9 cellular contexts compared by ENCODE assay signal in genomic region chr2:10709290-10709939, GRCh38. TPM values are rescaled to one million over a fixed set of nuclear protein-coding genes. Genes with fewer than 3 reads are reported as not detected.
DNase-seq lines count a peak whose midpoint lies in the region; ATAC-seq, FAIRE-seq and TF ChIP-seq lines count a peak whose summit lies in the region.
"Had no signal": no experiment of that assay in that cellular context is flagged by ENCODE, and none has a peak within 500 bp of the region (broad histone marks: within the 10 kb centered on the region; RNA-seq: fewer than 3 reads in every experiment).

No MANE protein-coding gene starts in this region.

- no peaks in the 10 kb centered on the region; a peak in 1 of 5 replicates for H3K4me1 ChIP-seq in K562 (replicated peaks in 1 of 2; ENCODE audit: control insufficient read depth in 2 of 2, insufficient read depth in 2 of 2, low read length in 2 of 2)
- no peaks in the 10 kb centered on the region for H3K4me1 ChIP-seq in osteoblast (ENCODE audit: insufficient read depth, low read length)
- H3K4me1 ChIP-seq in esophagus squamous epithelium: no peaks in the 10 kb centered on the region
- H3K4me1 ChIP-seq: adrenal gland had no signal

- H4K20me1 ChIP-seq in K562 (replicated peaks; ENCODE audit: control insufficient read depth, insufficient read depth, low read length) (no peaks in the 10 kb centered on the region), osteoblast (ENCODE audit: insufficient read depth, low read length) (no peaks in the 10 kb centered on the region)

- no peaks in the 10 kb centered on the region for H3K9me3 ChIP-seq in K562 (replicated peaks; ENCODE audit: control insufficient read depth, insufficient read depth, low read depth, low read length)
- no peaks in the 10 kb centered on the region for H3K9me3 ChIP-seq in osteoblast (ENCODE audit: low read depth, low read length)
- no peaks in the 10 kb centered on the region for H3K9me3 ChIP-seq in esophagus squamous epithelium
- H3K9me3 ChIP-seq: adrenal gland had no signal

- 3% methylated on average over 7 of the region's 7 CpGs for WGBS in K562 (ENCODE audit: insufficient coverage, low coverage, missing lambda C conversion rate)
- 9 to 12% methylated on average over 5 of the region's 7 CpGs for WGBS in esophagus squamous epithelium, 2 donors

- TF ChIP-seq CTCF in GM12872 (IDR thresholded peaks at IDR 0.05; ENCODE audit: insufficient read depth, low read depth, low read length) (peak; percentile 53), K562 (IDR thresholded peaks at IDR 0.05 in 2 of 3, conservative IDR thresholded peaks at IDR 0.05 in 1 of 3; ENCODE audit: insufficient read depth in 2 of 3, low read depth in 1 of 3, low read length in 3 of 3) (peak; percentile 41 to 52 (median 48); a peak in 5 of 6 replicates), osteoblast (IDR thresholded peaks at IDR 0.05; ENCODE audit: extremely low read depth, low read depth, low read length) (peak; percentile 41), esophagus squamous epithelium (IDR thresholded peaks at IDR 0.05) (peak in 3 of 6 experiments; percentile 16 to 56 (median 24))

- no peak for TF ChIP-seq POLR2A in K562 (conservative IDR thresholded peaks at IDR 0.05)
- no peak for TF ChIP-seq POLR2A in esophagus squamous epithelium (IDR thresholded peaks at IDR 0.05)

- CTCF ChIA-PET in K562 (lab: Yijun Ruan, JAX; ENCODE audit: low intra/inter-chr PET ratio): no interaction called here

- H3K79me2 ChIP-seq in K562 (ENCODE audit: control insufficient read depth, insufficient read depth, low read length): no peaks in the 10 kb centered on the region
- H3K79me2 ChIP-seq in osteoblast (ENCODE audit: insufficient read depth, low read length): no peaks in the 10 kb centered on the region

- peaks cover 2% of the 10 kb centered on the region for H3K9me1 ChIP-seq in K562 (ENCODE audit: control insufficient read depth, insufficient read depth, low read length)

- H3K27me3 ChIP-seq in K562 (ENCODE audit: control insufficient read depth in 2 of 2, insufficient read depth in 2 of 2, low read length in 2 of 2) (peaks cover 22 to 61% of the 10 kb centered on the region in 2 experiments), osteoblast (ENCODE audit: insufficient read depth, low read length) (peaks cover 13% of the 10 kb centered on the region), esophagus squamous epithelium (peaks cover 0 to 72% (median 0%) of the 10 kb centered on the region in 4 donors)

- no peak for TF ChIP-seq EP300 in K562 (IDR thresholded peaks at IDR 0.05; ENCODE audit: low read length)

- H3K36me3 ChIP-seq in K562 (ENCODE audit: control insufficient read depth, insufficient read depth, low read length) (no peaks in the 10 kb centered on the region), osteoblast (ENCODE audit: insufficient read depth, low read length) (no peaks in the 10 kb centered on the region), esophagus squamous epithelium (no peaks in the 10 kb centered on the region)
- H3K36me3 ChIP-seq: adrenal gland had no signal

- H3K4me2 ChIP-seq in K562 (ENCODE audit: insufficient read depth, low read length) (no peak overlapping the region), osteoblast (ENCODE audit: insufficient read depth, low read length) (no peak overlapping the region)

- H3K4me3 ChIP-seq in K562: no peak overlapping the region
- no peak overlapping the region for H3K4me3 ChIP-seq in osteoblast (ENCODE audit: insufficient read depth, low read length)
- no peak overlapping the region for H3K4me3 ChIP-seq in esophagus squamous epithelium
- H3K4me3 ChIP-seq: adrenal gland had no signal

- BruUV-seq in K562 (replicated peaks; lab: Mats Ljungman, UMichigan): no TSS peak

- ATAC-seq in K562: peak; percentile 77
- ATAC-seq in HG02840 (IDR thresholded peaks at IDR 0.05; ENCODE audit: low FRiP score, unreplicated experiment): no peak
- no peak for ATAC-seq in HG02870 (IDR thresholded peaks at IDR 0.05; ENCODE audit: unreplicated experiment)

- DNase-seq in NCI-H2107 (lab: John Stamatoyannopoulos, UW) (peak; percentile 55), K562 (ENCODE audit: extremely low read depth in 1 of 4, low spot score in 3 of 4) (peak in 2 of 4 experiments; percentile 6 to 22), osteoblast (ENCODE audit: insufficient read length, low spot score, missing footprints) (no peak), esophagus squamous epithelium (lab: John Stamatoyannopoulos, UW) (no peak)
- no peak for DNase-seq in activated T-cell treated with anti-CD3 and anti-CD28 coated beads, Interleukin-2, amount 50 U/mL, for 1 hour

- TF ChIP-seq RAD21 in K562 (CRISPR knock-in tag; conservative IDR thresholded peaks at IDR 0.05 in 1 of 2, IDR thresholded peaks at IDR 0.05 in 1 of 2): peak in 1 of 2 experiments; percentile 61; a peak in 2 of 4 replicates

- H3K27ac ChIP-seq in K562 (ENCODE audit: extremely low read depth, low read depth, low read length) (no peak overlapping the region), osteoblast (ENCODE audit: low read depth, low read length) (no peak overlapping the region), esophagus squamous epithelium (no peak overlapping the region)
- H3K27ac ChIP-seq: adrenal gland had no signal

- intact Hi-C loops in K562 (cut with micrococcal nuclease): no loop called here
- intact Hi-C loops in esophagus squamous epithelium (cut with DNase I): no loop called here

- no peak overlapping the region for H3K9ac ChIP-seq in K562 (ENCODE audit: insufficient read depth in 1 of 2, low read depth in 2 of 2, low read length in 2 of 2)

- in situ Hi-C loops in K562 (cut with MboI): no loop called here

- H2AFZ ChIP-seq in K562 (ENCODE audit: low read depth, low read length) (no peak overlapping the region), osteoblast (ENCODE audit: low read length) (no peak overlapping the region)

- no peak for FAIRE-seq in K562 (lab: Jason Lieb, UNC)

- POLR2A ChIA-PET in K562 (lab: Yijun Ruan, JAX): interaction anchor here (1.0 kb wide), 1 partner anchor 9 kb away, joined by 5 read pairs; no protein-coding TSS in a partner anchor

TF ChIP-seq in K562, 482 proteins besides CTCF, POLR2A, EP300 and RAD21:
- TF ChIP-seq MCM7 (IDR thresholded peaks at IDR 0.05): no peak
- peak; percentile 58 for TF ChIP-seq ZNF263 (CRISPR knock-in tag; IDR thresholded peaks at IDR 0.05; ENCODE audit: borderline replicate concordance)
- TF ChIP-seq JUND (IDR thresholded peaks at IDR 0.05; ENCODE audit: borderline replicate concordance, low read depth, low read length): no peak
- no peak for TF ChIP-seq JUND (tag; IDR thresholded peaks at IDR 0.05; ENCODE audit: borderline replicate concordance, low read depth, low read length)

RNA-seq across cellular contexts. Expression of gene ATP6V1C2, which starts 12.0 kb away (rescaled TPM):
- 0.16 TPM in 1 of 2 replicates, not detected in the other for total RNA-seq in K562 (2011; cell fraction: chromatin; rRNA removed; ENCODE audit: low replicate concordance)
- total RNA-seq in K562 (2011; cell fraction: nucleolus; rRNA removed): not detected in 2 replicates
- not detected in 2 replicates for total RNA-seq in K562 (2011; cell fraction: nucleoplasm; rRNA removed)
- total RNA-seq in K562 (2014; rRNA removed) (not detected in 2 replicates), K562 (2014; rRNA removed; fragmentation: Illumina TruSeq; extraction: Trizol) (not detected in 2 replicates), K562 (2015; rRNA removed; fragmentation: Illumina TruSeq; extraction: Trizol) (not detected in 2 replicates), K562 (2021) (0.09 TPM in 1 of 2 replicates, not detected in the other), osteoblast (under 0.01 TPM in 2 replicates), esophagus squamous epithelium (10 to 100 TPM in 3 of 4 donors, 1 to 10 TPM in 1; 2.3 to 17.3 (median 10.6) TPM)
- polyA plus RNA-seq in K562 (2011; rRNA removed) (0.04 and 0.10 TPM in 2 replicates), K562 (2014; fragmentation: Illumina TruSeq; extraction: Trizol) (not detected in 2 replicates), K562 (2014; fragmentation: Nextera tagmentation; extraction: Ambion mirVana) (under 1 TPM; 0.28 to 0.31 TPM), K562 (2014; rRNA removed) (0.01 and 0.13 TPM in 2 replicates)
- polyA plus RNA-seq in K562 (2011; cell fraction: cytosol; rRNA removed): not detected in 2 replicates
- 0.17 and 0.27 TPM in 2 replicates for polyA plus RNA-seq in K562 (2011; cell fraction: nucleus; rRNA removed)
- 1.0 and 1.5 TPM in 2 replicates for polyA plus RNA-seq in K562 (2012)
- polyA minus RNA-seq in K562 (2011; rRNA and poly(A)+ RNA removed): not detected in 2 replicates
- polyA minus RNA-seq in K562 (2011; cell fraction: cytosol; rRNA and poly(A)+ RNA removed): 3.1 TPM in 1 of 2 replicates, not detected in the other
- 0.40 TPM in 1 of 2 replicates, not detected in the other for polyA minus RNA-seq in K562 (2011; cell fraction: nucleus; rRNA and poly(A)+ RNA removed)

RNA-seq across cellular contexts. Expression of gene NOL10, which starts 19.6 kb away (rescaled TPM):
- 64.7 and 95.6 TPM in 2 replicates for total RNA-seq in K562 (2011; cell fraction: chromatin; rRNA removed; ENCODE audit: low replicate concordance)
- 28.3 and 33.4 TPM in 2 replicates for total RNA-seq in K562 (2011; cell fraction: nucleolus; rRNA removed)
- total RNA-seq in K562 (2011; cell fraction: nucleoplasm; rRNA removed): 40.4 and 48.9 TPM in 2 replicates
- total RNA-seq in K562 (2014; rRNA removed) (44.0 and 46.7 TPM in 2 replicates), K562 (2014; rRNA removed; fragmentation: Illumina TruSeq; extraction: Trizol) (63.9 and 68.0 TPM in 2 replicates), K562 (2015; rRNA removed; fragmentation: Illumina TruSeq; extraction: Trizol) (55.6 and 60.0 TPM in 2 replicates), K562 (2021) (44.2 and 47.8 TPM in 2 replicates), osteoblast (39.1 and 46.3 TPM in 2 replicates), esophagus squamous epithelium (10 to 100 TPM; 14.5 to 34.3 (median 22.2) TPM)
- polyA plus RNA-seq in K562 (2011; rRNA removed) (39.2 and 51.0 TPM in 2 replicates), K562 (2014; fragmentation: Illumina TruSeq; extraction: Trizol) (53.0 and 59.4 TPM in 2 replicates), K562 (2014; fragmentation: Nextera tagmentation; extraction: Ambion mirVana) (10 to 100 TPM; 32.9 to 45.5 TPM), K562 (2014; rRNA removed) (35.4 and 42.2 TPM in 2 replicates)
- 12.6 and 22.4 TPM in 2 replicates for polyA plus RNA-seq in K562 (2011; cell fraction: cytosol; rRNA removed)
- polyA plus RNA-seq in K562 (2011; cell fraction: nucleus; rRNA removed): 21.2 and 24.0 TPM in 2 replicates
- polyA plus RNA-seq in K562 (2012): 17.8 and 33.3 TPM in 2 replicates
- polyA minus RNA-seq in K562 (2011; rRNA and poly(A)+ RNA removed): 77.9 and 78.4 TPM in 2 replicates
- 27.9 and 33.6 TPM in 2 replicates for polyA minus RNA-seq in K562 (2011; cell fraction: cytosol; rRNA and poly(A)+ RNA removed)
- 20.2 and 37.8 TPM in 2 replicates for polyA minus RNA-seq in K562 (2011; cell fraction: nucleus; rRNA and poly(A)+ RNA removed)
